In genomic region chr2:26516246-26516645, GRCh38 we compare ENCODE assay signal across 31 cellular contexts. TPM values are rescaled to one million over a fixed set of nuclear protein-coding genes. Genes with fewer than 3 reads are reported as not detected.
"Had no signal": no experiment of that assay in that cellular context is flagged by ENCODE, and none has a peak within 500 bp of the region (broad histone marks: within the 10 kb centered on the region; RNA-seq: fewer than 3 reads in every experiment).

No MANE protein-coding gene starts in this region.

- H3K9ac ChIP-seq: neural progenitor cell had no signal

- H3K36me3 ChIP-seq: neural progenitor cell, neutrophil, pancreas, prostate gland, right lobe of liver, sigmoid colon, suprapubic skin, tibial artery, transverse colon, upper lobe of right lung, uterus had no signal

- H3K27me3 Mint-ChIP-seq: stimulated activated naive CD8-positive, alpha-beta T cell treated with anti-CD3 and anti-CD28 coated beads, Interleukin-15, amount 100 ng/mL, for 72 hours had no signal

- H3K27ac ChIP-seq: neural progenitor cell, neutrophil, pancreas, prostate gland, right lobe of liver, sigmoid colon, suprapubic skin, testis, tibial artery, transverse colon, upper lobe of right lung, uterus had no signal

- FAIRE-seq: pancreas, small intestine had no signal

- H3K4me3 Mint-ChIP-seq: naive thymus-derived CD4-positive, alpha-beta T cell; natural killer cell; nephron; neural progenitor cell; stimulated activated memory B cell treated with anti-CD40 and anti-IgM and Interleukin-4, amounts not matched to agents 10 μg/mL and 1 μg/mL and 100 μg/mL, for 72 hours; stimulated activated naive CD8-positive, alpha-beta T cell treated with anti-CD3 and anti-CD28 coated beads, Interleukin-15, amount 100 ng/mL, for 72 hours; type B pancreatic cell had no signal

- DNase-seq: naive thymus-derived CD4-positive, alpha-beta T cell; natural killer cell; nucleus accumbens; pancreas; retina; right cardiac atrium; right lobe of liver; sigmoid colon; small intestine; stimulated activated CD4-positive, alpha-beta T cell treated with anti-CD3 and anti-CD28 coated beads, Interleukin-12 subunit alpha, Interleukin-12 subunit beta, amount 100 ng/mL, for 4 hours; stimulated activated CD4-positive, alpha-beta T cell treated with anti-CD3 and anti-CD28 coated beads, Interleukin-1b, Interleukin-23, amount 100 ng/mL, for 48 hours; stimulated activated CD4-positive, alpha-beta T cell treated with anti-CD3 and anti-CD28 coated beads, Interleukin-4, amount 100 ng/mL, for 1 hour; stimulated activated CD4-positive, alpha-beta T cell treated with anti-CD3 and anti-CD28 coated beads, Interleukin-4, amount 100 ng/mL, for 4 hours; stimulated activated CD8-positive, alpha-beta memory T cell treated with anti-CD3 and anti-CD28 coated beads, Interleukin-4, amount 100 ng/mL, for 48 hours; stimulated activated naive CD4-positive, alpha-beta T cell; stimulated activated naive CD8-positive, alpha-beta T cell treated with anti-CD3 and anti-CD28 coated beads, Interleukin-15, amount 100 ng/mL, for 72 hours; stimulated activated naive CD8-positive, alpha-beta T cell treated with anti-CD3 and anti-CD28 coated beads, Interleukin-15, Interleukin-2, amounts not matched to agents 100 U/mL and 50 U/mL, for 24 hours; substantia nigra; testis; tibial artery; transverse colon; upper lobe of right lung; uterus had no signal

- H3K4me3 ChIP-seq: neural progenitor cell, pancreas, prostate gland, right lobe of liver, sigmoid colon, suprapubic skin, testis, tibial artery, transverse colon, upper lobe of right lung, uterus had no signal

- H3K36me3 Mint-ChIP-seq: naive thymus-derived CD4-positive, alpha-beta T cell; natural killer cell; neural progenitor cell; stimulated activated memory B cell treated with anti-CD40 and anti-IgM and Interleukin-4, amounts not matched to agents 10 μg/mL and 1 μg/mL and 100 μg/mL, for 72 hours; type B pancreatic cell had no signal

- H3K4me1 Mint-ChIP-seq: natural killer cell, nephron had no signal

- H3K27ac Mint-ChIP-seq: naive thymus-derived CD4-positive, alpha-beta T cell; natural killer cell; nephron; neural progenitor cell; stimulated activated memory B cell treated with anti-CD40 and anti-IgM and Interleukin-4, amounts not matched to agents 10 μg/mL and 1 μg/mL and 100 μg/mL, for 72 hours; stimulated activated naive CD8-positive, alpha-beta T cell treated with anti-CD3 and anti-CD28 coated beads, Interleukin-15, amount 100 ng/mL, for 72 hours; type B pancreatic cell had no signal

- ATAC-seq: naive thymus-derived CD4-positive, alpha-beta T cell; natural killer cell; pancreas; right cardiac atrium; right lobe of liver; stimulated activated memory B cell treated with anti-CD40 and anti-IgM and Interleukin-4, amounts not matched to agents 10 μg/mL and 1 μg/mL and 100 μg/mL, for 72 hours; stimulated activated naive CD8-positive, alpha-beta T cell treated with anti-CD3 and anti-CD28 coated beads, Interleukin-15, amount 100 ng/mL, for 72 hours; stimulated activated naive CD8-positive, alpha-beta T cell treated with anti-CD3 and anti-CD28 coated beads, Interleukin-15, Interleukin-2, amounts not matched to agents 100 U/mL and 50 U/mL, for 24 hours; upper lobe of right lung had no signal

- H2AFZ ChIP-seq: neural progenitor cell had no signal

- H3K9me3 Mint-ChIP-seq: naive thymus-derived CD4-positive, alpha-beta T cell; natural killer cell; nephron; stimulated activated memory B cell treated with anti-CD40 and anti-IgM and Interleukin-4, amounts not matched to agents 10 μg/mL and 1 μg/mL and 100 μg/mL, for 72 hours; stimulated activated naive CD8-positive, alpha-beta T cell treated with anti-CD3 and anti-CD28 coated beads, Interleukin-15, amount 100 ng/mL, for 72 hours; type B pancreatic cell had no signal

- H3K4me1 ChIP-seq: pancreas, prostate gland, right lobe of liver, sigmoid colon, suprapubic skin, testis, tibial artery, transverse colon, upper lobe of right lung, uterus had no signal

- H3K27me3 ChIP-seq: neural progenitor cell, pancreas, right lobe of liver, testis, upper lobe of right lung, uterus had no signal

- H3K4me2 ChIP-seq: neural progenitor cell had no signal

- H3K9me3 ChIP-seq: neutrophil, pancreas, prostate gland, right lobe of liver, sigmoid colon, suprapubic skin, testis, tibial artery, transverse colon, upper lobe of right lung, uterus had no signal

RNA-seq across cellular contexts. Expression of gene OTOF, which starts 38.3 kb away (rescaled TPM):
- polyA plus RNA-seq: neural cell had no signal
